2 cellular contexts compared by ENCODE assay signal in the genomic region with DNA sequence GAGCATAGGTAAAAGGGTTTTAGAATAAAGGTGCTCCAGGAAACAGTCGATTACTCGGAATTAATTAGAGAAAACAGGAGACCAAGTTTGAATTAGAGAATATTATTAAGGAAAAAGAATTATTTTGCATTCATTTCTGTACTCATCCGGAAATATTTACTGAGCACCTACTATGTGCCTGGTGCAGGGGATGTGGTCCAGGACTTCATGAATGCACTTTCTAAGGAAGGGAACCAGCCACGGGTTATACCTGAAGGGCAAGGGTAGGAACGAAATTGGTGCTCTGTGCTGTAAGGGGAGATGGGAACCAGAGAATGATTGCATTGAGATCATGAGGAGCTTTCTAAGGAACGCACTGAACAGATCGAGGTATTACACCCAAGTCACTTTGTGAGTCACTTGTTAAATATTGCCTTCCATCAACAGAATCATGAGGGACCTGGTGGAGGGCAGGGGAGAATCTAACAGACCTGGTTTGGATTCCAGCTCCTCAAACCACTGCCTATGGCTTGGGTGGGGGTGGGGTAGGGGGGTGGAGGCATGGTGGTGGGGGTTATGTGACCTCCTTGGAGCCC.
TF ChIP-seq lines count a peak whose summit lies in the region.

No MANE protein-coding gene starts in this region.

TF ChIP-seq in A549, 52 proteins besides CTCF, POLR2A, EP300 and RAD21 (continued from another document):
- TF ChIP-seq RARB (CRISPR knock-in tag; IDR thresholded peaks at IDR 0.05) (no peak), HOXB5 (CRISPR knock-in tag; IDR thresholded peaks at IDR 0.05) (no peak), ESRRA (IDR thresholded peaks at IDR 0.05; ENCODE audit: borderline replicate concordance, low read length) (no peak), ZSCAN20 (CRISPR knock-in tag; IDR thresholded peaks at IDR 0.05) (no peak), FOXS1 (CRISPR knock-in tag; IDR thresholded peaks at IDR 0.05) (no peak), JUN (IDR thresholded peaks at IDR 0.05) (no peak), HEYL (CRISPR knock-in tag; IDR thresholded peaks at IDR 0.05) (no peak), HDAC2 (IDR thresholded peaks at IDR 0.05) (no peak), PHF8 (IDR thresholded peaks at IDR 0.05; ENCODE audit: borderline replicate concordance, low read depth) (no peak), TFCP2L1 (CRISPR knock-in tag; IDR thresholded peaks at IDR 0.05) (no peak)
- TF ChIP-seq, protein P1, sequence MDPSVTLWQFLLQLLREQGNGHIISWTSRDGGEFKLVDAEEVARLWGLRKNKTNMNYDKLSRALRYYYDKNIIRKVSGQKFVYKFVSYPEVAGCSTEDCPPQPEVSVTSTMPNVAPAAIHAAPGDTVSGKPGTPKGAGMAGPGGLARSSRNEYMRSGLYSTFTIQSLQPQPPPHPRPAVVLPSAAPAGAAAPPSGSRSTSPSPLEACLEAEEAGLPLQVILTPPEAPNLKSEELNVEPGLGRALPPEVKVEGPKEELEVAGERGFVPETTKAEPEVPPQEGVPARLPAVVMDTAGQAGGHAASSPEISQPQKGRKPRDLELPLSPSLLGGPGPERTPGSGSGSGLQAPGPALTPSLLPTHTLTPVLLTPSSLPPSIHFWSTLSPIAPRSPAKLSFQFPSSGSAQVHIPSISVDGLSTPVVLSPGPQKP (IDR thresholded peaks at IDR 0.05; ENCODE audit: low read depth, low read length): no peak

TF ChIP-seq in GM23338, 12 proteins besides CTCF, POLR2A, EP300 and RAD21 (continued from another document):
- TF ChIP-seq, protein P2, sequence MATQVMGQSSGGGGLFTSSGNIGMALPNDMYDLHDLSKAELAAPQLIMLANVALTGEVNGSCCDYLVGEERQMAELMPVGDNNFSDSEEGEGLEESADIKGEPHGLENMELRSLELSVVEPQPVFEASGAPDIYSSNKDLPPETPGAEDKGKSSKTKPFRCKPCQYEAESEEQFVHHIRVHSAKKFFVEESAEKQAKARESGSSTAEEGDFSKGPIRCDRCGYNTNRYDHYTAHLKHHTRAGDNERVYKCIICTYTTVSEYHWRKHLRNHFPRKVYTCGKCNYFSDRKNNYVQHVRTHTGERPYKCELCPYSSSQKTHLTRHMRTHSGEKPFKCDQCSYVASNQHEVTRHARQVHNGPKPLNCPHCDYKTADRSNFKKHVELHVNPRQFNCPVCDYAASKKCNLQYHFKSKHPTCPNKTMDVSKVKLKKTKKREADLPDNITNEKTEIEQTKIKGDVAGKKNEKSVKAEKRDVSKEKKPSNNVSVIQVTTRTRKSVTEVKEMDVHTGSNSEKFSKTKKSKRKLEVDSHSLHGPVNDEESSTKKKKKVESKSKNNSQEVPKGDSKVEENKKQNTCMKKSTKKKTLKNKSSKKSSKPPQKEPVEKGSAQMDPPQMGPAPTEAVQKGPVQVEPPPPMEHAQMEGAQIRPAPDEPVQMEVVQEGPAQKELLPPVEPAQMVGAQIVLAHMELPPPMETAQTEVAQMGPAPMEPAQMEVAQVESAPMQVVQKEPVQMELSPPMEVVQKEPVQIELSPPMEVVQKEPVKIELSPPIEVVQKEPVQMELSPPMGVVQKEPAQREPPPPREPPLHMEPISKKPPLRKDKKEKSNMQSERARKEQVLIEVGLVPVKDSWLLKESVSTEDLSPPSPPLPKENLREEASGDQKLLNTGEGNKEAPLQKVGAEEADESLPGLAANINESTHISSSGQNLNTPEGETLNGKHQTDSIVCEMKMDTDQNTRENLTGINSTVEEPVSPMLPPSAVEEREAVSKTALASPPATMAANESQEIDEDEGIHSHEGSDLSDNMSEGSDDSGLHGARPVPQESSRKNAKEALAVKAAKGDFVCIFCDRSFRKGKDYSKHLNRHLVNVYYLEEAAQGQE (IDR thresholded peaks at IDR 0.05; ENCODE audit: unreplicated experiment): no peak
- TF ChIP-seq, protein P3, sequence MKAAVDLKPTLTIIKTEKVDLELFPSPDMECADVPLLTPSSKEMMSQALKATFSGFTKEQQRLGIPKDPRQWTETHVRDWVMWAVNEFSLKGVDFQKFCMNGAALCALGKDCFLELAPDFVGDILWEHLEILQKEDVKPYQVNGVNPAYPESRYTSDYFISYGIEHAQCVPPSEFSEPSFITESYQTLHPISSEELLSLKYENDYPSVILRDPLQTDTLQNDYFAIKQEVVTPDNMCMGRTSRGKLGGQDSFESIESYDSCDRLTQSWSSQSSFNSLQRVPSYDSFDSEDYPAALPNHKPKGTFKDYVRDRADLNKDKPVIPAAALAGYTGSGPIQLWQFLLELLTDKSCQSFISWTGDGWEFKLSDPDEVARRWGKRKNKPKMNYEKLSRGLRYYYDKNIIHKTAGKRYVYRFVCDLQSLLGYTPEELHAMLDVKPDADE (IDR thresholded peaks at IDR 0.05): no peak
- TF ChIP-seq EZH2phosphoT487 (IDR thresholded peaks at IDR 0.05; ENCODE audit: unreplicated experiment): no peak
TF ChIP-seq in GM23338: peak in this region for 0.
